In genomic region chr5:129608350-129608749, GRCh38 we compare ENCODE assay signal across 32 cellular contexts.
"Had no signal": no experiment of that assay in that cellular context is flagged by ENCODE, and none has a peak within 500 bp of the region (broad histone marks: within the 10 kb centered on the region; RNA-seq: fewer than 3 reads in every experiment).

No MANE protein-coding gene starts in this region.

- H3K36me3 ChIP-seq: MG63, SJCRH30 had no signal

- H2AFZ ChIP-seq: PC-9 had no signal

- ATAC-seq: Panc1, Right ventricle myocardium inferior, SK-N-SH treated with all-trans-retinoic acid at 6 μM for 48 hours, T-cell had no signal

- H3K4me2 ChIP-seq: KMS-11, PC-9 had no signal

- H3K9ac ChIP-seq: KMS-11 had no signal

- H3K27me3 ChIP-seq: MG63, SJCRH30 had no signal

- H3K27ac ChIP-seq: KMS-11, PC-9, RWPE1, SJCRH30, SK-N-MC had no signal

- H3K4me1 ChIP-seq: SJCRH30 had no signal

- H3K9me3 ChIP-seq: MG63, SJCRH30 had no signal

- H3K4me3 ChIP-seq: MG63, PC-9, SJCRH30, SK-N-MC had no signal

- DNase-seq: Kasumi-1, MG63, MV-4-11, NCI-H1092, NCI-H1105, NCI-H1417 treated with DMSO at 0.1 percent for 48 hours, NCI-H1436 treated with DMSO at 0.1 percent for 48 hours, NCI-H1694 treated with DMSO at 0.1 percent for 48 hours, NCI-H187 treated with DMSO at 0.1 percent for 48 hours, NCI-H2029, NCI-H2081, NCI-H2171 treated with DMSO at 0.1 percent for 48 hours, NCI-H2227 treated with DMSO at 0.1 percent for 48 hours, NCI-H345, NCI-H446 treated with DMSO at 0.1 percent for 48 hours, NCI-H510A, NCI-H524, NCI-H526, NCI-H69, NCI-H748 treated with DMSO at 0.1 percent for 48 hours, NCI-H82, PC-9, SHP77, SIG-M5, SJCRH30, T-cell had no signal
